20 cellular contexts compared by ENCODE assay signal in the genomic region with DNA sequence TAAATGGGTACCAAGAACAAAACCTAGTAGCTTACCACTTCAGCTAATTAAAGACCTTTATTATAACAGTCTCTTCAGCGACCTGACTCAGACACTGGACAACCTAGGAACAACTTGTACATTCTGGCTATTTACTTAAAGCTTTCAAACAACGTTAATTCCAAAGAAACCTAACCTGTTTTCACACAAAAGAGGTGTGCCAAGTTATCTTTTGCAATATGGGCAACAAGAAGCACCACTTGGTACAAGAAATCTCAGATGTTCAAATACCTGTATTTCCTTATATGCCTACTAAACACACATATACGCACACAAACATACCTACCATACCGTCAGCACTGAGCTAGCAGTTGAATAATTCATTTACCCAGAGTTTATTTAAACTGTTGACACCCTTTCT. TPM values are rescaled to one million over a fixed set of nuclear protein-coding genes. Genes with fewer than 3 reads are reported as not detected.
DNase-seq lines count a peak whose midpoint lies in the region; ATAC-seq and TF ChIP-seq lines count a peak whose summit lies in the region.
"Had no signal": no experiment of that assay in that cellular context is flagged by ENCODE, and none has a peak within 500 bp of the region (broad histone marks: within the 10 kb centered on the region; RNA-seq: fewer than 3 reads in every experiment).

No MANE protein-coding gene starts in this region.

- H3K36me3 ChIP-seq in cardiac muscle cell = peaks cover 21% of the 10 kb centered on the region
- H3K36me3 ChIP-seq in right atrium auricular region = peaks cover 14% of the 10 kb centered on the region
- H3K36me3 ChIP-seq in lung (ENCODE audit: control insufficient read depth in 2 of 2, insufficient read depth in 2 of 2, low read length in 2 of 2) = peaks cover 8% of the 10 kb centered on the region in 2 donors
- H3K36me3 ChIP-seq in upper lobe of left lung = peaks cover 0 to 18% (median 3%) of the 10 kb centered on the region in 4 donors

- H3K9me3 ChIP-seq in cardiac muscle cell (ENCODE audit: low read depth) = no peaks in the 10 kb centered on the region
- no peaks in the 10 kb centered on the region for H3K9me3 ChIP-seq in right atrium auricular region
- no peaks in the 10 kb centered on the region for H3K9me3 ChIP-seq in lung (ENCODE audit: control insufficient read depth in 2 of 2, insufficient read depth in 1 of 2, low read length in 1 of 2)
- H3K9me3 ChIP-seq in upper lobe of left lung = no peaks in the 10 kb centered on the region
- H3K9me3 ChIP-seq: transverse colon had no signal

- TF ChIP-seq POLR2A in upper lobe of left lung (IDR thresholded peaks at IDR 0.05) (no peak), lower leg skin (IDR thresholded peaks at IDR 0.05) (no peak)

- H3K4me1 ChIP-seq in cardiac muscle cell (ENCODE audit: low read depth) (no peaks in the 10 kb centered on the region), right atrium auricular region (peaks cover 0 to 32% of the 10 kb centered on the region in 2 donors), lung (ENCODE audit: control insufficient read depth in 2 of 2, insufficient read depth in 2 of 2, low read length in 2 of 2) (peaks cover 3 to 14% of the 10 kb centered on the region in 2 donors), upper lobe of left lung (peaks cover 20 to 51% (median 37%) of the 10 kb centered on the region in 4 donors)

- peaks cover 56% of the 10 kb centered on the region for H3K4me1 Mint-ChIP-seq in activated naive CD8-positive, alpha-beta T cell treated with anti-CD3 and anti-CD28 coated beads for 36 hours

- TF ChIP-seq CTCF in cardiac muscle cell (IDR thresholded peaks at IDR 0.05; ENCODE audit: low read depth, low read length) (no peak), right atrium auricular region (IDR thresholded peaks at IDR 0.05) (no peak), lung (IDR thresholded peaks at IDR 0.05; ENCODE audit: control extremely low read depth, extremely low read depth) (no peak), upper lobe of left lung (IDR thresholded peaks at IDR 0.05) (peak in 1 of 6 experiments; percentile 13), lower leg skin (IDR thresholded peaks at IDR 0.05) (no peak)

- H3K9me3 Mint-ChIP-seq in activated naive CD8-positive, alpha-beta T cell treated with anti-CD3 and anti-CD28 coated beads for 36 hours = no peaks in the 10 kb centered on the region
- H3K9me3 Mint-ChIP-seq: GM23338, natural killer cell had no signal

- ATAC-seq in lung (ENCODE audit: insufficient read depth, low FRiP score) (peak; percentile 84), upper lobe of left lung (ENCODE audit: low FRiP score in 2 of 2) (peak; percentile 59 to 95), GM21619 (IDR thresholded peaks at IDR 0.05; ENCODE audit: unreplicated experiment) (no peak)
- ATAC-seq: GM23338, HepG2, natural killer cell, sciatic nerve had no signal

- H3K27ac Mint-ChIP-seq in activated naive CD8-positive, alpha-beta T cell treated with anti-CD3 and anti-CD28 coated beads for 36 hours = peak overlapping the region; percentile 0
- H3K27ac Mint-ChIP-seq: natural killer cell had no signal

- no peaks in the 10 kb centered on the region for H3K27me3 Mint-ChIP-seq in activated naive CD8-positive, alpha-beta T cell treated with anti-CD3 and anti-CD28 coated beads for 36 hours

- intact Hi-C loops in lower leg skin (cut with DNase I; ENCODE audit: low total_unique reads) = no loop called here

- DNase-seq in cardiac muscle cell (ENCODE audit: low read depth in 1 of 2, low spot score in 1 of 2) (no peak), right atrium auricular region (ENCODE audit: low spot score) (no peak), lung (ENCODE audit: low spot score) (no peak), upper lobe of left lung (peak in 1 of 2 donors; percentile 31), HT-29 (ENCODE audit: low spot score) (no peak), lower leg skin (ENCODE audit: low spot score in 2 of 2) (no peak)
- DNase-seq in activated naive CD8-positive, alpha-beta T cell treated with anti-CD3 and anti-CD28 coated beads for 36 hours = no peak
- DNase-seq: activated T-cell treated with anti-CD3 and anti-CD28 coated beads, Interleukin-2, amount 50 U/mL, for 48 hours; anterior cingulate cortex; dermis blood vessel endothelial cell; hippocampal formation; natural killer cell; NCI-H774; stimulated activated CD4-positive, alpha-beta T cell treated with anti-CD3 and anti-CD28 coated beads, Interleukin-2, amount 100 ng/mL, for 48 hours; T-helper 1 cell; transverse colon had no signal

- H3K27ac ChIP-seq in cardiac muscle cell = peak overlapping the region; percentile 32
- H3K27ac ChIP-seq in right atrium auricular region = no peak overlapping the region
- peak overlapping the region in 1 of 2 donors; percentile 2 for H3K27ac ChIP-seq in lung (ENCODE audit: low read depth in 1 of 2, low read length in 1 of 2)
- H3K27ac ChIP-seq in upper lobe of left lung = peak overlapping the region; percentile 80 to 84 (median 82)
- H3K27ac ChIP-seq: transverse colon had no signal

- peak; percentile 52 to 99 (median 88) for TF ChIP-seq EP300 in upper lobe of left lung (IDR thresholded peaks at IDR 0.05)

- WGBS in lung, 2 donors = 69 to 90% methylated on average over 4 of the region's 4 CpGs
- 70 to 78% methylated on average over 4 of the region's 4 CpGs for WGBS in upper lobe of left lung, 2 donors
- WGBS in lower leg skin, 2 donors = 73 to 74% methylated on average over 4 of the region's 4 CpGs

- H3K27me3 ChIP-seq in cardiac muscle cell (no peaks in the 10 kb centered on the region), right atrium auricular region (no peaks in the 10 kb centered on the region), lung (ENCODE audit: control insufficient read depth, insufficient read depth) (no peaks in the 10 kb centered on the region), upper lobe of left lung (no peaks in the 10 kb centered on the region)
- H3K27me3 ChIP-seq: transverse colon had no signal

- H3K4me3 Mint-ChIP-seq in activated naive CD8-positive, alpha-beta T cell treated with anti-CD3 and anti-CD28 coated beads for 36 hours = no peak overlapping the region
- H3K4me3 Mint-ChIP-seq: GM23338, natural killer cell had no signal

- H3K4me3 ChIP-seq in cardiac muscle cell (no peak overlapping the region), right atrium auricular region (no peak overlapping the region), lung (no peak overlapping the region), upper lobe of left lung (no peak overlapping the region), lower leg skin (ENCODE audit: low read depth, poor library complexity, severe bottlenecking) (no peak overlapping the region)
- H3K4me3 ChIP-seq: GM23338, transverse colon had no signal

- H3K36me3 Mint-ChIP-seq in activated naive CD8-positive, alpha-beta T cell treated with anti-CD3 and anti-CD28 coated beads for 36 hours = peaks cover 42% of the 10 kb centered on the region
- H3K36me3 Mint-ChIP-seq: natural killer cell had no signal

RNA-seq across cellular contexts. Expression of a gene that starts 23.0 kb away (rescaled TPM):
- total RNA-seq in cardiac muscle cell (38.7 and 46.9 TPM in 2 replicates), right atrium auricular region (10 to 100 TPM; 18.1 to 29.9 TPM), lung (100 to 1,000 TPM; 212 to 240 TPM), upper lobe of left lung (100 to 1,000 TPM; 130 to 376 (median 232) TPM), lower leg skin (10 to 100 TPM; 32.8 to 57.0 (median 43.9) TPM)
- polyA plus RNA-seq in cardiac muscle cell (12.7 and 17.1 TPM in 2 replicates), lung (100 to 1,000 TPM in 1 of 2 donors, 10 to 100 TPM in 1; 70.0 to 142 TPM)
- 10 to 100 TPM; 80.3 to 88.5 TPM for total RNA-seq in activated naive CD8-positive, alpha-beta T cell treated with anti-CD3 and anti-CD28 coated beads for 36 hours
- 14.3 and 14.4 TPM in 2 replicates for total RNA-seq in HT-29 (2014; rRNA removed; shearing (Covaris generic))

Comparison
In these comparisons a context has a peak if more than half of its experiments do, and no peak if none do; other contexts are left out.
1. H3K27ac ChIP-seq: peak in cardiac muscle cell (single experiment) and upper lobe of left lung (4 of 4); none in right atrium auricular region (0 of 2).